Comparison of ENCODE assay signal across 1 cellular context in the genomic region with DNA sequence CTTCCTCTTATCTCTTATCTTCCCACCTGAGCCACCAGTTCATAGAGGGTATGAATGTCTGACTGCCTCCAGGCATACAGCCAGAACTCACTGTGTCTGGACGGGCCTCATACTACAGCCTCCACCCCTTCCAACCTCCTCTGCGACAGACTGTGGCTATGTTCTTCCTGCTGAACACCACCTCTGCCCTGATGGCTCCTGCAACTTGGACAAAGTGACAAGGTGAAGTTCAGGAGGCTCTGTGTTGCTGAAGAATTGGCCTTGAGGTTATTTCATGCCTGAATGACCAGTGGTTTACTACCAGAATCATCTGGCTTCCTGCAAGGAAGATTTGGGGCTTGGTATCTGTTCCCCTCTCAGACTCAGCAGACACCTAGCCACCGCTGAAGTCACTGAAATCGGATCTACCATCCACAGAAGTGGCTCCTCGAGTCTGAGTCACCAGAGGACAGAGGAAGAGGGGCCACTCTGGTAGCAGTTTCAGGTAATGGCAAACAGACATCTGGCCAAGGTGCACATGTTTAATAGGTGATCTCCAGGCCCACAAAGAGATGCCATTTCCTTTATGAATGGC.
TF ChIP-seq lines count a peak whose summit lies in the region.

No MANE protein-coding gene starts in this region.

TF ChIP-seq in K562, 482 proteins besides CTCF, POLR2A, EP300 and RAD21:
- TF ChIP-seq RAD51 (IDR thresholded peaks at IDR 0.05; ENCODE audit: borderline replicate concordance, low read depth) (no peak), SIN3A (IDR thresholded peaks at IDR 0.05; ENCODE audit: borderline replicate concordance in 2 of 2, control insufficient read depth in 1 of 2, low read depth in 2 of 2, low read length in 2 of 2) (no peak), KAT7 (CRISPR knock-in tag; IDR thresholded peaks at IDR 0.05; ENCODE audit: borderline replicate concordance) (no peak), RBM15 (IDR thresholded peaks at IDR 0.05; ENCODE audit: insufficient read depth, low read length) (no peak), DNMT1 (IDR thresholded peaks at IDR 0.05) (no peak), ASH1L (IDR thresholded peaks at IDR 0.05; ENCODE audit: borderline replicate concordance, low read depth, partially characterized antibody) (no peak), GTF2F1 (IDR thresholded peaks at IDR 0.05; ENCODE audit: low read depth, low read length) (no peak), KLF10 (CRISPR knock-in tag; IDR thresholded peaks at IDR 0.05) (no peak)
- TF ChIP-seq, protein P1, sequence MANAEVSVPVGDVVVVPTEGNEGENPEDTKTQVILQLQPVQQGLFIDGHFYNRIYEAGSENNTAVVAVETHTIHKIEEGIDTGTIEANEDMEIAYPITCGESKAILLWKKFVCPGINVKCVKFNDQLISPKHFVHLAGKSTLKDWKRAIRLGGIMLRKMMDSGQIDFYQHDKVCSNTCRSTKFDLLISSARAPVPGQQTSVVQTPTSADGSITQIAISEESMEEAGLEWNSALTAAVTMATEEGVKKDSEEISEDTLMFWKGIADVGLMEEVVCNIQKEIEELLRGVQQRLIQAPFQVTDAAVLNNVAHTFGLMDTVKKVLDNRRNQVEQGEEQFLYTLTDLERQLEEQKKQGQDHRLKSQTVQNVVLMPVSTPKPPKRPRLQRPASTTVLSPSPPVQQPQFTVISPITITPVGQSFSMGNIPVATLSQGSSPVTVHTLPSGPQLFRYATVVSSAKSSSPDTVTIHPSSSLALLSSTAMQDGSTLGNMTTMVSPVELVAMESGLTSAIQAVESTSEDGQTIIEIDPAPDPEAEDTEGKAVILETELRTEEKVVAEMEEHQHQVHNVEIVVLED (CRISPR knock-in tag; IDR thresholded peaks at IDR 0.05), result no peak
